Comparison of ENCODE assay signal across 1 cellular context in genomic region chr10:20274580-20274979, GRCh38.
TF ChIP-seq lines count a peak whose summit lies in the region.

No MANE protein-coding gene starts in this region.

TF ChIP-seq in GM23338, 12 proteins besides CTCF, POLR2A, EP300 and RAD21 (continued from another document):
- TF ChIP-seq ZNF462 (CRISPR knock-in tag; IDR thresholded peaks at IDR 0.05): no peak
- no peak for TF ChIP-seq POLR2AphosphoS5 (IDR thresholded peaks at IDR 0.05; ENCODE audit: low read depth)
TF ChIP-seq in GM23338: peak in this region for 0.
